In the genomic region with DNA sequence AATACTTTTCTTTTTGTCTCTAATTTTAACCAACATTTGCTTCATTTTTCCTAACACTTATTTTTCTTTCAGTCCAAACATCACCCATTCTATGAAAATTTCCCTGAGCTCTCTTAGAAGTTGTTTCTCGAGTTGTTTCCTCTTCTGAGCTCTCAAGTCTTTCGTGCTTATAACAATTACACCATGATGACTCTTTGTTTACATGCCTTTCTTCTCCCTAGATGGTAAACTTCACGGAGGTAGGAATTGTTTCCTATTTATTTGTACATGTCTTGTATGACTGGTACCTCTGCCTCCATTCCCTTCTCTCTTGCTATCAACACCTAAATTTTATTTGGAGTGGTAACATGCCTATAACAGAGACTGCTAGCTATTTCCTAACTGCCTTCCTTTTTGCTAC, we compare ENCODE assay signal across 15 cellular contexts. TPM values are rescaled to one million over a fixed set of nuclear protein-coding genes. Genes with fewer than 3 reads are reported as not detected.
DNase-seq lines count a peak whose midpoint lies in the region; ATAC-seq and TF ChIP-seq lines count a peak whose summit lies in the region.
"Had no signal": no experiment of that assay in that cellular context is flagged by ENCODE, and none has a peak within 500 bp of the region (broad histone marks: within the 10 kb centered on the region; RNA-seq: fewer than 3 reads in every experiment).

No MANE protein-coding gene starts in this region.

- H3K36me3 Mint-ChIP-seq in chondrocyte (ENCODE audit: low read depth) (peaks cover 3% of the 10 kb centered on the region), memory B cell (peaks cover 23% of the 10 kb centered on the region)
- H3K36me3 Mint-ChIP-seq in activated CD4-positive, alpha-beta T cell treated with anti-CD3 and anti-CD28 coated beads, Interleukin-2, amount 10 ng/mL, durations not matched to agents 24 days and 14 days (ENCODE audit: low read depth) = peaks cover 23% of the 10 kb centered on the region

- H3K9me3 Mint-ChIP-seq in chondrocyte (ENCODE audit: low read depth) (no peaks in the 10 kb centered on the region), memory B cell (no peaks in the 10 kb centered on the region)
- no peaks in the 10 kb centered on the region for H3K9me3 Mint-ChIP-seq in activated CD4-positive, alpha-beta T cell treated with anti-CD3 and anti-CD28 coated beads, Interleukin-2, amount 10 ng/mL, durations not matched to agents 24 days and 14 days
- H3K9me3 Mint-ChIP-seq: CD8-positive, alpha-beta T cell; HFFc6 had no signal

- peak overlapping the region; percentile 87 for H3K27ac ChIP-seq in SJSA1
- H3K27ac ChIP-seq: 22Rv1, HL-60 had no signal

- ATAC-seq in memory B cell (ENCODE audit: low read depth) (no peak), HG03095 (IDR thresholded peaks at IDR 0.05; ENCODE audit: unreplicated experiment) (no peak)
- ATAC-seq: CD8-positive, alpha-beta T cell had no signal

- H3K4me3 Mint-ChIP-seq in chondrocyte (ENCODE audit: unreplicated experiment) (no peak overlapping the region), memory B cell (no peak overlapping the region)
- no peak overlapping the region for H3K4me3 Mint-ChIP-seq in activated CD4-positive, alpha-beta T cell treated with anti-CD3 and anti-CD28 coated beads, Interleukin-2, amount 10 ng/mL, durations not matched to agents 24 days and 14 days
- H3K4me3 Mint-ChIP-seq: CD14-positive monocyte; CD8-positive, alpha-beta T cell; HFFc6 had no signal

- peak; percentile 19 for DNase-seq in DMS53 (lab: John Stamatoyannopoulos, UW)
- DNase-seq in DMS53 treated with DMSO at 0.1 percent for 48 hours (lab: John Stamatoyannopoulos, UW; ENCODE audit: unreplicated experiment) = no peak
- DNase-seq in SJSA1 (ENCODE audit: low read depth in 1 of 2, low spot score in 2 of 2) = peak in 1 of 2 experiments; percentile 80
- no peak for DNase-seq in chondrocyte (ENCODE audit: low spot score)
- no peak for DNase-seq in memory B cell (ENCODE audit: low spot score in 2 of 2)
- DNase-seq in activated CD8-positive, alpha-beta memory T cell treated with anti-CD3 and anti-CD28 coated beads, Interleukin-2, amount 50 U/mL, for 48 hours = no peak
- DNase-seq in activated CD4-positive, alpha-beta T cell treated with anti-CD3 and anti-CD28 coated beads, Interleukin-2, amount 10 ng/mL, durations not matched to agents 24 days and 14 days = no peak
- DNase-seq: CD8-positive, alpha-beta T cell; COR-L47; HCEC 1CT; HFFc6 had no signal

- TF ChIP-seq CTCF in chondrocyte (IDR thresholded peaks at IDR 0.05) = no peak

- peaks cover 14% of the 10 kb centered on the region; the same call in 1 of the 2 replicates for H3K36me3 ChIP-seq in SJSA1

- H3K27me3 ChIP-seq in SJSA1 (replicated peaks) = no peaks in the 10 kb centered on the region

- H3K4me3 ChIP-seq in SJSA1 = no peak overlapping the region

- H3K4me1 Mint-ChIP-seq in chondrocyte (ENCODE audit: low read depth) (peaks cover 13% of the 10 kb centered on the region), memory B cell (peaks cover 10% of the 10 kb centered on the region)
- H3K4me1 Mint-ChIP-seq in activated CD4-positive, alpha-beta T cell treated with anti-CD3 and anti-CD28 coated beads, Interleukin-2, amount 10 ng/mL, durations not matched to agents 24 days and 14 days = peaks cover 4% of the 10 kb centered on the region
- H3K4me1 Mint-ChIP-seq: CD14-positive monocyte had no signal

- peaks cover 29% of the 10 kb centered on the region for H3K4me1 ChIP-seq in SJSA1 (replicated peaks)

- intact Hi-C loops in activated CD4-positive, alpha-beta T cell treated with anti-CD3 and anti-CD28 coated beads, Interleukin-2, amount 10 ng/mL, durations not matched to agents 24 days and 14 days (cut with micrococcal nuclease) = loop anchor here (2.0 kb wide), 1 partner anchor 335 kb away; no protein-coding TSS in a partner anchor

- no peaks in the 10 kb centered on the region for H3K9me3 ChIP-seq in SJSA1 (replicated peaks)

- peak overlapping the region; percentile 74 for H3K27ac Mint-ChIP-seq in chondrocyte (ENCODE audit: unreplicated experiment)
- H3K27ac Mint-ChIP-seq in memory B cell = peak overlapping the region; percentile 18
- no peak overlapping the region for H3K27ac Mint-ChIP-seq in activated CD4-positive, alpha-beta T cell treated with anti-CD3 and anti-CD28 coated beads, Interleukin-2, amount 10 ng/mL, durations not matched to agents 24 days and 14 days
- H3K27ac Mint-ChIP-seq: CD8-positive, alpha-beta T cell; HFFc6 had no signal

- H3K27me3 Mint-ChIP-seq in chondrocyte (ENCODE audit: low read depth) (no peaks in the 10 kb centered on the region), memory B cell (no peaks in the 10 kb centered on the region)
- no peaks in the 10 kb centered on the region for H3K27me3 Mint-ChIP-seq in activated CD4-positive, alpha-beta T cell treated with anti-CD3 and anti-CD28 coated beads, Interleukin-2, amount 10 ng/mL, durations not matched to agents 24 days and 14 days

RNA-seq across cellular contexts. Expression of gene BLOC1S5, which starts 6.4 kb away (rescaled TPM):
- total RNA-seq in SJSA1 (2014; rRNA removed; shearing (Covaris generic)) = 18.3 and 22.0 TPM in 2 replicates
- 9.4 to 10.2 TPM (median 10.0 TPM) in 3 replicates for total RNA-seq in chondrocyte
- 15.7 and 19.6 TPM in 2 replicates for total RNA-seq in activated CD4-positive, alpha-beta T cell treated with anti-CD3 and anti-CD28 coated beads, Interleukin-2, amount 10 ng/mL, durations not matched to agents 24 days and 14 days

RNA-seq across cellular contexts. Expression of gene EEF1E1, which starts 44.6 kb away (rescaled TPM):
- 52.9 and 154 TPM in 2 replicates for total RNA-seq in SJSA1 (2014; rRNA removed; shearing (Covaris generic))
- total RNA-seq in chondrocyte = 15.7 to 26.8 TPM (median 17.9 TPM) in 3 replicates
- total RNA-seq in activated CD4-positive, alpha-beta T cell treated with anti-CD3 and anti-CD28 coated beads, Interleukin-2, amount 10 ng/mL, durations not matched to agents 24 days and 14 days = 93.6 and 95.9 TPM in 2 replicates
